In genomic region chr2:171432969-171433762, GRCh38 we compare ENCODE assay signal across 2 cellular contexts.
A peak's percentile ranks its signal among the peaks of the same experiment; 100 is the strongest.
TF ChIP-seq lines count a peak whose summit lies in the region.

No MANE protein-coding gene starts in this region.

TF ChIP-seq in A549, 52 proteins besides CTCF, POLR2A, EP300 and RAD21 (continued from another document):
- peak; percentile 94 for TF ChIP-seq MAX (IDR thresholded peaks at IDR 0.05)
- TF ChIP-seq MYC (IDR thresholded peaks at IDR 0.05; ENCODE audit: borderline replicate concordance, low read length): peak; percentile 92
- TF ChIP-seq CEBPB (IDR thresholded peaks at IDR 0.05): 0 out of 4 replicates have a peak, but pooled peaks of 1 of the 2 experiments have one; percentile 14
- no peak for TF ChIP-seq POLR2AphosphoS2 (conservative IDR thresholded peaks at IDR 0.05; ENCODE audit: low read length)
- TF ChIP-seq KDM5A (IDR thresholded peaks at IDR 0.05): peak; percentile 45; the same call in 1 of the 2 replicates
- no peak for TF ChIP-seq PHF8 (IDR thresholded peaks at IDR 0.05; ENCODE audit: borderline replicate concordance, low read depth)

TF ChIP-seq in endothelial cell of umbilical vein, 7 proteins besides CTCF, POLR2A, EP300 and RAD21 (continued from another document):
- no peak for TF ChIP-seq MAX (IDR thresholded peaks at IDR 0.05; ENCODE audit: insufficient read depth, insufficient read length)
- TF ChIP-seq EZH2 (IDR thresholded peaks at IDR 0.05; ENCODE audit: borderline replicate concordance, low read depth, low read length, severe bottlenecking): no peak
- TF ChIP-seq GATA2 (IDR thresholded peaks at IDR 0.05; ENCODE audit: insufficient read depth, insufficient read length, low read depth, low read length): no peak
